ENCODE assay signal across 1 cellular context in genomic region chr6:134379599-134379998, GRCh38.
TF ChIP-seq lines count a peak whose summit lies in the region.

No MANE protein-coding gene starts in this region.

TF ChIP-seq in H1, 55 proteins besides CTCF, POLR2A, EP300 and RAD21:
- TF ChIP-seq SRF (IDR thresholded peaks at IDR 0.05; ENCODE audit: low read depth, low read length) (no peak), BRCA1 (IDR thresholded peaks at IDR 0.05; ENCODE audit: low read depth, low read length) (no peak), PHF8 (conservative IDR thresholded peaks at IDR 0.05; ENCODE audit: low read depth, low read length) (no peak), NRF1 (IDR thresholded peaks at IDR 0.05; ENCODE audit: low read depth, low read length) (no peak), GABPA (IDR thresholded peaks at IDR 0.05; ENCODE audit: borderline replicate concordance, insufficient read depth, low read length) (no peak), GTF2F1 (IDR thresholded peaks at IDR 0.05; ENCODE audit: borderline replicate concordance, low read depth, low read length) (no peak), RFX5 (IDR thresholded peaks at IDR 0.05; ENCODE audit: borderline replicate concordance, low read depth, low read length) (no peak), ZNF274 (IDR thresholded peaks at IDR 0.05; ENCODE audit: borderline replicate concordance, extremely low read depth, low read length) (no peak)
- TF ChIP-seq, protein P1, sequence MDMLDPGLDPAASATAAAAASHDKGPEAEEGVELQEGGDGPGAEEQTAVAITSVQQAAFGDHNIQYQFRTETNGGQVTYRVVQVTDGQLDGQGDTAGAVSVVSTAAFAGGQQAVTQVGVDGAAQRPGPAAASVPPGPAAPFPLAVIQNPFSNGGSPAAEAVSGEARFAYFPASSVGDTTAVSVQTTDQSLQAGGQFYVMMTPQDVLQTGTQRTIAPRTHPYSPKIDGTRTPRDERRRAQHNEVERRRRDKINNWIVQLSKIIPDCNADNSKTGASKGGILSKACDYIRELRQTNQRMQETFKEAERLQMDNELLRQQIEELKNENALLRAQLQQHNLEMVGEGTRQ (IDR thresholded peaks at IDR 0.05; ENCODE audit: low read length): no peak
